8 cellular contexts compared by ENCODE assay signal in the genomic region with DNA sequence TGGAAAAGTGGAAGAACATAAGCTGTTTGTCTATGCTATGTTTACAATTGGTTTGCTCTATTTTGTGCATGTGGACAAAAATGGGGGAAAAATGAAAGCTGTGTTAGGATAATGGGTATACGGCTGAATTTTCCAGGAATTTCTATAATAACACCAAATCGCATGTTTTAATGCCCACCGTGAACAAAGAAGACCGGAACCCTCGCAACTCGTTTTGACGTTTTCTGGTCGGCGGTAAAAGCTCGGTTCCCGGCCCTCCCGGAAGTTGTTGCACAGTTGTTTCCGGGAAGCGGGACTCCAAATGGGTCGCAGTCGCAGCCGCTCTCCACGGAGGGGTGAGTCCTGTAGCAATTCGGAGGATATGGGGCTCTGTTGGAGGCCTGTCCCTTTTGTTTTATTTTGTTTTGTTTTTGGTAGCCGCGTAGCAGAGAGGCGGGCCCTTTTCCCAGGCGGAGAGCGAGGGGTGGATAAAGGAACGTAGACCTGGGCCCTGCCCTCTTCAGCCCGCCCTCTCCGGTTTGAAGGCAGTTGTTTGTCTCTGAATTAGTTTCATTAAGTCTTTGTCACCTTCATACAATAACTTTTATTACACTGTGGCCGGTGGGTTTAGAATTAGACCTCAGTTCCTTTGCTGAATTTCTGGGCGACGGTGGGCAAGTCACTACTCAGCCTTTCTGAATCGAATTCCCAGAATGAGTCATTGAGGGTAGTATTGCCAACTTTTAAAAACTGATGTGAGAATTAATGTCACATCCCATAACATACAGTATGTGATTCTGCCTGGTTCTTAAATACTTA. TPM values are rescaled to one million over a fixed set of nuclear protein-coding genes. Genes with fewer than 3 reads are reported as not detected.
DNase-seq lines count a peak whose midpoint lies in the region; ATAC-seq and TF ChIP-seq lines count a peak whose summit lies in the region.

A gene with protein sequence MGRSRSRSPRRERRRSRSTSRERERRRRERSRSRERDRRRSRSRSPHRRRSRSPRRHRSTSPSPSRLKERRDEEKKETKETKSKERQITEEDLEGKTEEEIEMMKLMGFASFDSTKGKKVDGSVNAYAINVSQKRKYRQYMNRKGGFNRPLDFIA (plus strand): TSS at position 273 of the 798 bp plus-strand sequence. CDS start 29 bp downstream, at position 302.

- peak within 1 kb of the TSS; percentile 99 for H3K27ac Mint-ChIP-seq in CD8-positive, alpha-beta T cell
- peak within 1 kb of the TSS; percentile 96 to 99 (median 99) for H3K27ac Mint-ChIP-seq in nephron
- H3K27ac Mint-ChIP-seq in stimulated activated naive CD8-positive, alpha-beta T cell treated with anti-CD3 and anti-CD28 coated beads, Interleukin-15, Interleukin-2, amounts not matched to agents 100 ng/mL and 50 ng/mL, for 24 hours: peak within 1 kb of the TSS; percentile 98

- H3K4me3 Mint-ChIP-seq in CD8-positive, alpha-beta T cell: peak within 1 kb of the TSS; percentile 99
- peak within 1 kb of the TSS; percentile 100 for H3K4me3 Mint-ChIP-seq in nephron
- H3K4me3 Mint-ChIP-seq in stimulated activated naive CD8-positive, alpha-beta T cell treated with anti-CD3 and anti-CD28 coated beads, Interleukin-15, Interleukin-2, amounts not matched to agents 100 ng/mL and 50 ng/mL, for 24 hours: peak within 1 kb of the TSS; percentile 99

- H3K4me1 ChIP-seq in CD8-positive, alpha-beta T cell (ENCODE audit: insufficient read depth, low read length): peaks cover 13% of the 10 kb centered on the region
- H3K4me1 ChIP-seq in SJCRH30: peaks cover 7% of the 10 kb centered on the region; the same call in 1 of the 2 replicates

- peaks cover 4% of the 10 kb centered on the region for H3K9me3 Mint-ChIP-seq in CD8-positive, alpha-beta T cell
- H3K9me3 Mint-ChIP-seq in nephron: no peaks in the 10 kb centered on the region
- H3K9me3 Mint-ChIP-seq in stimulated activated naive CD8-positive, alpha-beta T cell treated with anti-CD3 and anti-CD28 coated beads, Interleukin-15, Interleukin-2, amounts not matched to agents 100 ng/mL and 50 ng/mL, for 24 hours: peaks cover 3% of the 10 kb centered on the region

- DNase-seq in CD8-positive, alpha-beta T cell: peak; percentile 71 to 89 (median 82)
- DNase-seq in LoVo (ENCODE audit: low spot score) (peak; percentile 83), SJCRH30 (peak; percentile 88 to 93), activated gamma-delta T cell (lab: John Stamatoyannopoulos, UW) (peak; percentile 20), fibroblast of the conjunctiva (ENCODE audit: low read depth) (peak; percentile 60)

- peaks cover 46% of the 10 kb centered on the region for H3K4me1 Mint-ChIP-seq in CD8-positive, alpha-beta T cell (ENCODE audit: low read depth)
- peaks cover 9% of the 10 kb centered on the region for H3K4me1 Mint-ChIP-seq in nephron
- H3K4me1 Mint-ChIP-seq in stimulated activated naive CD8-positive, alpha-beta T cell treated with anti-CD3 and anti-CD28 coated beads, Interleukin-15, Interleukin-2, amounts not matched to agents 100 ng/mL and 50 ng/mL, for 24 hours (ENCODE audit: low read depth): peaks cover 39% of the 10 kb centered on the region

- peak within 1 kb of the TSS; percentile 86 for H3K27ac ChIP-seq in CD8-positive, alpha-beta T cell (ENCODE audit: low read depth, low read length)
- H3K27ac ChIP-seq in SJCRH30: peak within 1 kb of the TSS; percentile 70

- H3K9me3 ChIP-seq in CD8-positive, alpha-beta T cell (ENCODE audit: low read length): no peaks in the 10 kb centered on the region
- no peaks in the 10 kb centered on the region for H3K9me3 ChIP-seq in SJCRH30 (replicated peaks)

- no peak for TF ChIP-seq CTCF in CD8-positive, alpha-beta T cell (IDR thresholded peaks at IDR 0.05)
- no peak for TF ChIP-seq CTCF in nephron (IDR thresholded peaks at IDR 0.05; ENCODE audit: unreplicated experiment in 3 of 3)

- ATAC-seq in CD8-positive, alpha-beta T cell: peak; percentile 92
- peak; percentile 67 for ATAC-seq in GM21381 (IDR thresholded peaks at IDR 0.05; ENCODE audit: unreplicated experiment)

- CTCF ChIA-PET in CD8-positive, alpha-beta T cell (lab: Charles Lee): interaction anchor here (0.6 to 1.2 kb wide), 5 partner anchors 18 to 409 kb away, joined by 3 to 5 read pairs (median 3); no protein-coding TSS in a partner anchor

- peaks cover 13% of the 10 kb centered on the region for H3K36me3 ChIP-seq in CD8-positive, alpha-beta T cell (ENCODE audit: insufficient read depth, low read length)
- peaks cover 27% of the 10 kb centered on the region for H3K36me3 ChIP-seq in SJCRH30

- peaks cover 43% of the 10 kb centered on the region for H3K36me3 Mint-ChIP-seq in CD8-positive, alpha-beta T cell
- H3K36me3 Mint-ChIP-seq in nephron (ENCODE audit: low read depth): peaks cover 30% of the 10 kb centered on the region
- H3K36me3 Mint-ChIP-seq in stimulated activated naive CD8-positive, alpha-beta T cell treated with anti-CD3 and anti-CD28 coated beads, Interleukin-15, Interleukin-2, amounts not matched to agents 100 ng/mL and 50 ng/mL, for 24 hours (ENCODE audit: low read depth): peaks cover 33% of the 10 kb centered on the region

- H3K4me3 ChIP-seq in CD8-positive, alpha-beta T cell (ENCODE audit: low read depth, low read length): peak within 1 kb of the TSS; percentile 88
- peak within 1 kb of the TSS; percentile 76 for H3K4me3 ChIP-seq in SJCRH30

- no peaks in the 10 kb centered on the region for H3K27me3 ChIP-seq in CD8-positive, alpha-beta T cell (ENCODE audit: insufficient read depth, low read length)
- no peaks in the 10 kb centered on the region for H3K27me3 ChIP-seq in SJCRH30

- H3K27me3 Mint-ChIP-seq in CD8-positive, alpha-beta T cell (ENCODE audit: low read depth): no peaks in the 10 kb centered on the region
- H3K27me3 Mint-ChIP-seq in nephron (ENCODE audit: low read depth): no peaks in the 10 kb centered on the region
- no peaks in the 10 kb centered on the region for H3K27me3 Mint-ChIP-seq in stimulated activated naive CD8-positive, alpha-beta T cell treated with anti-CD3 and anti-CD28 coated beads, Interleukin-15, Interleukin-2, amounts not matched to agents 100 ng/mL and 50 ng/mL, for 24 hours

- POLR2A ChIA-PET in CD8-positive, alpha-beta T cell (lab: Charles Lee): interaction anchor here (0.6 to 1.8 kb wide), 12 partner anchors 8 to 400 kb away, joined by 3 to 13 read pairs (median 4); a partner anchor contains a TSS

- intact Hi-C loops in CD8-positive, alpha-beta T cell (cut with DNase I, micrococcal nuclease): loop anchor here (1.0 to 10.0 kb wide), 8 partner anchors 17 to 1101 kb away; a partner anchor contains a TSS

RNA-seq across cellular contexts. Expression of the gene that starts here (rescaled TPM):
- total RNA-seq in CD8-positive, alpha-beta T cell: 10 to 100 TPM; 47.9 to 58.5 TPM
- total RNA-seq in SJCRH30 (2014; rRNA removed; shearing (Covaris generic)): 105 and 107 TPM in 2 replicates

Comparison
In these comparisons a context has a peak if more than half of its experiments do, and no peak if none do; other contexts are left out.
1. Peak in every context shown above with its lines: DNase-seq, ATAC-seq, H3K4me3 ChIP-seq and H3K27ac ChIP-seq.
2. DNase-seq: peak in every context shown above with its lines; median percentile 90 in SJCRH30; 83 in LoVo; 82 in CD8-positive, alpha-beta T cell; 60 in fibroblast of the conjunctiva; 20 in activated gamma-delta T cell.